Comparison of ENCODE assay signal across 7 cellular contexts in genomic region chr15:85263842-85264440, GRCh38.
DNase-seq lines count a peak whose midpoint lies in the region; ATAC-seq and TF ChIP-seq lines count a peak whose summit lies in the region.
"Not testable (repeated sequence)": the region's sequence is repeated elsewhere in the genome, so short reads cannot be mapped to it uniquely, and the experiment has no call there.

No MANE protein-coding gene starts in this region.

- not testable (repeated sequence) for H3K4me1 Mint-ChIP-seq in osteocyte (ENCODE audit: unreplicated experiment); progenitor cell of endocrine pancreas (ENCODE audit: low read depth)

- H3K9me3 ChIP-seq in RWPE2 (ENCODE audit: severe bottlenecking); colonic mucosa: not testable (repeated sequence)

- not testable (repeated sequence) for H3K27ac ChIP-seq in RWPE2 (ENCODE audit: poor library complexity, severe bottlenecking); colonic mucosa

- not testable (repeated sequence) for TF ChIP-seq CTCF in RWPE2 (IDR thresholded peaks at IDR 0.05; ENCODE audit: poor library complexity, severe bottlenecking); colonic mucosa (IDR thresholded peaks at IDR 0.05); osteocyte (IDR thresholded peaks at IDR 0.05); progenitor cell of endocrine pancreas (IDR thresholded peaks at IDR 0.05; ENCODE audit: unreplicated experiment)

- H3K27me3 Mint-ChIP-seq in osteocyte (ENCODE audit: unreplicated experiment); progenitor cell of endocrine pancreas: not testable (repeated sequence)

- not testable (repeated sequence) for H3K9ac ChIP-seq in colonic mucosa (ENCODE audit: low read depth in 2 of 2, low read length in 2 of 2)

- not testable (repeated sequence) for H3K36me3 ChIP-seq in H7 (replicated peaks; ENCODE audit: control insufficient read depth, insufficient read depth, low read length); RWPE2 (ENCODE audit: low read depth); colonic mucosa

- intact Hi-C loops in colonic mucosa (cut with DNase I); cardiac septum (cut with DNase I): not testable (repeated sequence)

- H3K9me3 Mint-ChIP-seq in osteocyte (ENCODE audit: unreplicated experiment); progenitor cell of endocrine pancreas (ENCODE audit: low read depth): not testable (repeated sequence)

- H3K4me1 ChIP-seq in RWPE2 (ENCODE audit: insufficient read depth, poor library complexity, severe bottlenecking); colonic mucosa: not testable (repeated sequence)

- not testable (repeated sequence) for H3K4me3 ChIP-seq in H7 (ENCODE audit: insufficient read depth, low read depth, low read length); RWPE2 (ENCODE audit: severe bottlenecking); colonic mucosa

- not testable (repeated sequence) for ATAC-seq in RWPE2 (ENCODE audit: low read depth); left lobe of liver

- not testable (repeated sequence) for H3K36me3 Mint-ChIP-seq in osteocyte (ENCODE audit: unreplicated experiment); progenitor cell of endocrine pancreas (ENCODE audit: insufficient read depth)

- not testable (repeated sequence) for H3K27me3 ChIP-seq in H7 (ENCODE audit: control insufficient read depth, insufficient read depth, low read length); RWPE2 (ENCODE audit: insufficient read depth, poor library complexity, severe bottlenecking); colonic mucosa

- not testable (repeated sequence) for H3K27ac Mint-ChIP-seq in osteocyte (ENCODE audit: unreplicated experiment); progenitor cell of endocrine pancreas

- DNase-seq in H7: peak; percentile 35
- DNase-seq in RWPE2 (ENCODE audit: low spot score): peak; percentile 67
- DNase-seq in colonic mucosa: peak; percentile 11
- DNase-seq in cardiac septum (ENCODE audit: low spot score): peak; percentile 72
- peak; percentile 28 for DNase-seq in left lobe of liver (ENCODE audit: low spot score)
- peak; percentile 68 for DNase-seq in osteocyte (ENCODE audit: extremely low spot score, unreplicated experiment)
- DNase-seq in progenitor cell of endocrine pancreas (ENCODE audit: low spot score, unreplicated experiment): peak; percentile 4

- H3K4me3 Mint-ChIP-seq in osteocyte (ENCODE audit: unreplicated experiment); progenitor cell of endocrine pancreas (ENCODE audit: low read depth): not testable (repeated sequence)

Comparison
In these comparisons a context has a peak if more than half of its experiments do, and no peak if none do; other contexts are left out.
1. DNase-seq: peak in every context shown above with its lines; median percentile 72 in cardiac septum; 68 in osteocyte; 67 in RWPE2; 35 in H7; 28 in left lobe of liver; 11 in colonic mucosa; 4 in progenitor cell of endocrine pancreas.